In genomic region chr13:86446311-86446710, GRCh38 we compare ENCODE assay signal across 14 cellular contexts.
A peak's percentile ranks its signal among the peaks of the same experiment; 100 is the strongest.
DNase-seq lines count a peak whose midpoint lies in the region; ATAC-seq and TF ChIP-seq lines count a peak whose summit lies in the region.
"Had no signal": no experiment of that assay in that cellular context is flagged by ENCODE, and none has a peak within 500 bp of the region (broad histone marks: within the 10 kb centered on the region; RNA-seq: fewer than 3 reads in every experiment).

No MANE protein-coding gene starts in this region.

- H3K27me3 Mint-ChIP-seq in stimulated activated memory B cell treated with anti-CD40 and anti-IgM and Interleukin-4, amounts not matched to agents 10 μg/mL and 1 μg/mL and 100 μg/mL, for 72 hours, result no peaks in the 10 kb centered on the region
- H3K27me3 Mint-ChIP-seq: naive thymus-derived CD8-positive, alpha-beta T cell had no signal

- H3K9me3 Mint-ChIP-seq in stimulated activated memory B cell treated with anti-CD40 and anti-IgM and Interleukin-4, amounts not matched to agents 10 μg/mL and 1 μg/mL and 100 μg/mL, for 72 hours, result peaks cover 5% of the 10 kb centered on the region

- H3K4me1 Mint-ChIP-seq in stimulated activated memory B cell treated with anti-CD40 and anti-IgM and Interleukin-4, amounts not matched to agents 10 μg/mL and 1 μg/mL and 100 μg/mL, for 72 hours, result no peaks in the 10 kb centered on the region
- H3K4me1 Mint-ChIP-seq: naive thymus-derived CD8-positive, alpha-beta T cell had no signal

- H3K4me3 ChIP-seq in epithelial cell of esophagus (ENCODE audit: low read length), result no peak overlapping the region
- H3K4me3 ChIP-seq: body of pancreas, K562 had no signal

- no peak overlapping the region for H3K4me3 Mint-ChIP-seq in stimulated activated memory B cell treated with anti-CD40 and anti-IgM and Interleukin-4, amounts not matched to agents 10 μg/mL and 1 μg/mL and 100 μg/mL, for 72 hours
- H3K4me3 Mint-ChIP-seq: naive thymus-derived CD8-positive, alpha-beta T cell had no signal

- no peaks in the 10 kb centered on the region for H3K36me3 Mint-ChIP-seq in stimulated activated memory B cell treated with anti-CD40 and anti-IgM and Interleukin-4, amounts not matched to agents 10 μg/mL and 1 μg/mL and 100 μg/mL, for 72 hours
- H3K36me3 Mint-ChIP-seq: naive thymus-derived CD8-positive, alpha-beta T cell had no signal

- H3K27ac Mint-ChIP-seq in stimulated activated memory B cell treated with anti-CD40 and anti-IgM and Interleukin-4, amounts not matched to agents 10 μg/mL and 1 μg/mL and 100 μg/mL, for 72 hours, result no peak overlapping the region
- H3K27ac Mint-ChIP-seq: naive thymus-derived CD8-positive, alpha-beta T cell had no signal

- DNase-seq in NCI-H345 (lab: John Stamatoyannopoulos, UW), result peak; percentile 65
- no peak for DNase-seq in NCI-H345 treated with DMSO at 0.1 percent for 48 hours (lab: John Stamatoyannopoulos, UW; ENCODE audit: unreplicated experiment)
- DNase-seq in NCI-H446 treated with DMSO at 0.1 percent for 48 hours (lab: John Stamatoyannopoulos, UW), result peak; percentile 3
- DNase-seq in epithelial cell of esophagus (ENCODE audit: low read depth), result peak; percentile 31
- DNase-seq in non-pigmented ciliary epithelial cell (ENCODE audit: low read depth), result peak; percentile 81
- no peak for DNase-seq in stimulated activated naive CD4-positive, alpha-beta T cell (lab: John Stamatoyannopoulos, UW)
- DNase-seq: ACHN; body of pancreas; DMS79 treated with DMSO at 0.1 percent for 48 hours; naive thymus-derived CD8-positive, alpha-beta T cell; NCI-H2171 had no signal

- no peak for ATAC-seq in stimulated activated memory B cell treated with anti-CD40 and anti-IgM and Interleukin-4, amounts not matched to agents 10 μg/mL and 1 μg/mL and 100 μg/mL, for 72 hours
- ATAC-seq in GM21529 (IDR thresholded peaks at IDR 0.05; ENCODE audit: unreplicated experiment), result no peak
- ATAC-seq: body of pancreas; K562; naive thymus-derived CD8-positive, alpha-beta T cell had no signal

- no peak for TF ChIP-seq CTCF in epithelial cell of esophagus (IDR thresholded peaks at IDR 0.05; ENCODE audit: insufficient read depth, low read depth, low read length, missing control alignments)

Comparison
In these comparisons a context has a peak if more than half of its experiments do, and no peak if none do; other contexts are left out.
1. DNase-seq: peak in NCI-H345 (single experiment), NCI-H446 treated with DMSO at 0.1 percent for 48 hours (single experiment), epithelial cell of esophagus (single experiment) and non-pigmented ciliary epithelial cell (single experiment); none in NCI-H345 treated with DMSO at 0.1 percent for 48 hours (single experiment) and stimulated activated naive CD4-positive, alpha-beta T cell (0 of 6).